2 cellular contexts compared by ENCODE assay signal in the genomic region with DNA sequence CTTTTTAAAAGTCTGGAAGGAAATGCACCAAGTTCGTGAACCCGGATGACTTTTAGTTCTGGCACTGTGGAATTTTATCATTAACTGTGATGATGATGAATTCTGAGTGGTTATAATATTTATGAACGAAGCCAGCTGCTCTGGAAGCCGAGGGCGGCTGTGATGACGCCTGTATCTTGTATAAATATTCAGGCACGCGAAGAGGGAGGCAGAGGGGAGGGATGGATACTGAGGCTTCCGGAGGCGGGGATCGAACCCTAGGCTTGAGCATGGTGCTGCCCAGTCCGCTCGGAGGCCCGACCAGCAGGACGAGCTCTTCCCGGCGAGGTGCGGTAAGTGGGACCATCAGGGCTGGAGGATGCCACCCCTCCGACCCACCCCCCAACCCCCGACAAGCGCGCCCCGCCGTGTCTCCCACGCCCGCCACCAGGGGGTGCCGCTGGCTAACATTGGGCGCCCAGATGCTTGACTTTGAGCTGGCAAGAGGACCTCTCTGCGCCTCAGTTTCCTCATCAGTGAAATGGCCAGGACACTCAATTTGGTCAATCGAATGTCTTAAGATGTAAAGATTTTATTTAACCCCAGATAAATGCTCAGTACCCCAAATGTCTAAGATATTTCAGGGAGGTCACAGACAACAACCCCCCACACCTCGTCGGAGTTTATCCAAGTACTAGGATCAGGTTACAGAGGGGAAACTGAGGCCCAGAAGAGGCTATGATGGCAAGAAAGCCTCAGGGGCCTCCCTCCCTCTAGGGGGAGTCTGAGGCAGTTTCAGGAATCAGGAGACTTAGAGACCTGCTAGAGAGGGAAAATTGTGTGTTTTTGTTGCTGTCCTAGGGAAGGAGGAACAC.
TF ChIP-seq lines count a peak whose summit lies in the region.

No MANE protein-coding gene starts in this region.

TF ChIP-seq in WTC11, 78 proteins besides CTCF, POLR2A, EP300 and RAD21:
- TF ChIP-seq GTF2I (CRISPR knock-in tag; conservative IDR thresholded peaks at IDR 0.05) (peak; percentile 80; the same call in 1 of the 2 replicates), ZNF532 (CRISPR knock-in tag; IDR thresholded peaks at IDR 0.05; ENCODE audit: borderline replicate concordance) (0 out of 2 replicates have a peak, but pooled peaks have one; percentile 26), SMAD4 (CRISPR knock-in tag; IDR thresholded peaks at IDR 0.05) (no peak), NFYB (CRISPR knock-in tag; conservative IDR thresholded peaks at IDR 0.05; ENCODE audit: low read depth) (no peak)

TF ChIP-seq in endothelial cell of umbilical vein, 7 proteins besides CTCF, POLR2A, EP300 and RAD21:
- no peak for TF ChIP-seq EZH2 (IDR thresholded peaks at IDR 0.05; ENCODE audit: borderline replicate concordance, low read depth, low read length, severe bottlenecking)
- TF ChIP-seq, protein P1, sequence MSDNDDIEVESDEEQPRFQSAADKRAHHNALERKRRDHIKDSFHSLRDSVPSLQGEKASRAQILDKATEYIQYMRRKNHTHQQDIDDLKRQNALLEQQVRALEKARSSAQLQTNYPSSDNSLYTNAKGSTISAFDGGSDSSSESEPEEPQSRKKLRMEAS (IDR thresholded peaks at IDR 0.05; ENCODE audit: insufficient read depth, insufficient read length) = no peak
- no peak for TF ChIP-seq GATA2 (IDR thresholded peaks at IDR 0.05; ENCODE audit: insufficient read depth, insufficient read length, low read depth, low read length)
- no peak for TF ChIP-seq JUN (IDR thresholded peaks at IDR 0.05; ENCODE audit: borderline replicate concordance, insufficient read depth, insufficient read length, low read depth)
- TF ChIP-seq MYC (IDR thresholded peaks at IDR 0.05; ENCODE audit: low read depth, low read length) = no peak
- no peak for TF ChIP-seq POLR2AphosphoS5 (IDR thresholded peaks at IDR 0.05; ENCODE audit: insufficient read depth, low read depth, low read length)
- TF ChIP-seq FOS (IDR thresholded peaks at IDR 0.05; ENCODE audit: borderline replicate concordance, insufficient read depth, low read length) = no peak
